In genomic region chr2:48277153-48277552, GRCh38 we compare ENCODE assay signal across 24 cellular contexts.
"Had no signal": no experiment of that assay in that cellular context is flagged by ENCODE, and none has a peak within 500 bp of the region (broad histone marks: within the 10 kb centered on the region; RNA-seq: fewer than 3 reads in every experiment).

No MANE protein-coding gene starts in this region.

- H3K36me3 ChIP-seq: breast epithelium had no signal

- H3K4me3 ChIP-seq: breast epithelium had no signal

- ATAC-seq: activated CD8-positive, alpha-beta memory T cell treated with anti-CD3 and anti-CD28 coated beads, Interleukin-2, amount 10 ng/mL, durations not matched to agents 7 days and 5 days; activated T-helper 17 cell treated with anti-CD3 and anti-CD28 coated beads, Interleukin-2, amount 50 U/mL, for 72 hours; PC-3; WTC11 had no signal

- H3K4me1 ChIP-seq: breast epithelium had no signal

- H3K4me3 Mint-ChIP-seq: activated CD4-positive, alpha-beta T cell treated with anti-CD3 and anti-CD28 coated beads, Interleukin-2, amount 10 ng/mL, durations not matched to agents 24 days and 14 days; activated CD8-positive, alpha-beta memory T cell treated with anti-CD3 and anti-CD28 coated beads, Interleukin-2, amount 10 ng/mL, durations not matched to agents 7 days and 5 days; activated naive CD4-positive, alpha-beta T cell treated with anti-CD3 and anti-CD28 coated beads for 36 hours; activated naive CD8-positive, alpha-beta T cell; activated T-cell treated with anti-CD3 and anti-CD28 coated beads, Interleukin-2, amount 50 U/mL, for 24 hours; activated T-helper 17 cell treated with anti-CD3 and anti-CD28 coated beads, Interleukin-2, amount 50 U/mL, for 72 hours; T-helper 1 cell treated with Interleukin-12 subunit alpha and Interleukin-12 subunit beta and Interleukin-4 antibody, amounts not matched to agents 30 μg/mL and 1 μg/mL, for 36 hours; WTC11 had no signal

- H3K27ac Mint-ChIP-seq: activated CD4-positive, alpha-beta T cell treated with anti-CD3 and anti-CD28 coated beads, Interleukin-2, amount 10 ng/mL, durations not matched to agents 24 days and 14 days; activated CD8-positive, alpha-beta memory T cell treated with anti-CD3 and anti-CD28 coated beads, Interleukin-2, amount 10 ng/mL, durations not matched to agents 7 days and 5 days; activated naive CD4-positive, alpha-beta T cell treated with anti-CD3 and anti-CD28 coated beads for 36 hours; activated naive CD8-positive, alpha-beta T cell; activated T-cell treated with anti-CD3 and anti-CD28 coated beads, Interleukin-2, amount 50 U/mL, for 24 hours; activated T-helper 17 cell treated with anti-CD3 and anti-CD28 coated beads, Interleukin-2, amount 50 U/mL, for 72 hours; WTC11 had no signal

- DNase-seq: activated CD4-positive, alpha-beta T cell treated with anti-CD3 and anti-CD28 coated beads, Interleukin-2, amount 10 ng/mL, durations not matched to agents 24 days and 14 days; activated CD4-positive, alpha-beta T cell treated with anti-CD3 and anti-CD28 coated beads, Interleukin-2, amount 50 U/mL, for 48 hours; activated CD4-positive, CD25-positive, alpha-beta regulatory T cell treated with anti-CD3 and anti-CD28 coated beads, Interleukin-2, amount 50 U/mL, for 72 hours; activated CD8-positive, alpha-beta memory T cell treated with anti-CD3 and anti-CD28 coated beads, Interleukin-2, amount 10 ng/mL, durations not matched to agents 7 days and 5 days; activated gamma-delta T cell; activated naive CD4-positive, alpha-beta T cell treated with anti-CD3 and anti-CD28 coated beads for 36 hours; activated T-cell treated with anti-CD3 and anti-CD28 coated beads, Interleukin-2, amount 50 U/mL, for 24 hours; aorta; caudate nucleus; KG1; MV-4-11; NCI-H1092 treated with DMSO at 0.1 percent for 48 hours; NCI-H1417 treated with DMSO at 0.1 percent for 48 hours; NCI-H1694 treated with DMSO at 0.1 percent for 48 hours; NCI-H2029 treated with DMSO at 0.1 percent for 48 hours; NCI-H510A treated with DMSO at 0.1 percent for 48 hours; NCI-H69; PC-3; SHP77 treated with DMSO at 0.1 percent for 48 hours had no signal

- H3K27ac ChIP-seq: breast epithelium had no signal

- H3K27me3 Mint-ChIP-seq: activated CD4-positive, alpha-beta T cell treated with anti-CD3 and anti-CD28 coated beads, Interleukin-2, amount 10 ng/mL, durations not matched to agents 24 days and 14 days; activated CD8-positive, alpha-beta memory T cell treated with anti-CD3 and anti-CD28 coated beads, Interleukin-2, amount 10 ng/mL, durations not matched to agents 7 days and 5 days; activated naive CD8-positive, alpha-beta T cell; activated T-cell treated with anti-CD3 and anti-CD28 coated beads, Interleukin-2, amount 50 U/mL, for 24 hours; activated T-helper 17 cell treated with anti-CD3 and anti-CD28 coated beads, Interleukin-2, amount 50 U/mL, for 72 hours had no signal

- H3K27me3 ChIP-seq: breast epithelium had no signal

- H3K4me1 Mint-ChIP-seq: activated T-helper 17 cell treated with anti-CD3 and anti-CD28 coated beads, Interleukin-2, amount 50 U/mL, for 72 hours had no signal
